ENCODE assay signal across 26 cellular contexts in genomic region chr5:94748212-94748611, GRCh38.
"Had no signal": no experiment of that assay in that cellular context is flagged by ENCODE, and none has a peak within 500 bp of the region (broad histone marks: within the 10 kb centered on the region; RNA-seq: fewer than 3 reads in every experiment).

No MANE protein-coding gene starts in this region.

- FAIRE-seq: astrocyte, TTC549 had no signal

- H3K4me3 ChIP-seq: adrenal gland, body of pancreas, breast epithelium, Peyer's patch, SJSA1 had no signal

- DNase-seq: activated CD4-positive, alpha-beta T cell treated with anti-CD3 and anti-CD28 coated beads, Interleukin-2, amount 10 ng/mL, durations not matched to agents 24 days and 14 days; activated CD4-positive, alpha-beta T cell treated with anti-CD3 and anti-CD28 coated beads, Interleukin-2, amount 50 U/mL, for 4 hours; activated CD8-positive, alpha-beta T cell treated with anti-CD3 and anti-CD28 coated beads for 36 hours; activated gamma-delta T cell treated with Interleukin-2 at 50 U/mL for 16 hours; activated naive CD4-positive, alpha-beta T cell treated with anti-CD3 and anti-CD28 coated beads for 36 hours; activated T-cell treated with anti-CD3 and anti-CD28 coated beads, Interleukin-2, amount 50 U/mL, for 24 hours; adrenal gland; body of pancreas; Kasumi-1; NCI-H1105; NCI-H1417 treated with DMSO at 0.1 percent for 48 hours; NCI-H187 treated with DMSO at 0.1 percent for 48 hours; NCI-H2081; NCI-H345; NCI-H524 treated with DMSO at 0.1 percent for 48 hours; NCI-H748 treated with DMSO at 0.1 percent for 48 hours; PC-3; Peyer's patch; RPMI8226; SHP77 treated with DMSO at 0.1 percent for 48 hours; SK-N-SH had no signal

- H3K36me3 ChIP-seq: adrenal gland, breast epithelium, Peyer's patch, SJSA1 had no signal

- H3K27ac ChIP-seq: adrenal gland, body of pancreas, breast epithelium, Peyer's patch, SJSA1 had no signal

- H3K9me3 ChIP-seq: adrenal gland, body of pancreas, breast epithelium, Peyer's patch, SJSA1, SK-N-SH had no signal

- H3K27me3 ChIP-seq: body of pancreas, breast epithelium, Peyer's patch, SJSA1 had no signal

- H3K9ac ChIP-seq: SK-N-SH had no signal

- H3K4me1 ChIP-seq: adrenal gland, body of pancreas, breast epithelium, Peyer's patch had no signal

- ATAC-seq: activated CD8-positive, alpha-beta T cell treated with anti-CD3 and anti-CD28 coated beads for 36 hours; activated naive CD4-positive, alpha-beta T cell treated with anti-CD3 and anti-CD28 coated beads, Interleukin-2, amount 50 U/mL, for 72 hours; body of pancreas; PC-3 had no signal

- H3K4me2 ChIP-seq: SK-N-SH had no signal
